Comparison of ENCODE assay signal across 14 cellular contexts in genomic region chr20:44207066-44207723, GRCh38. TPM values are rescaled to one million over a fixed set of nuclear protein-coding genes. Genes with fewer than 3 reads are reported as not detected.
DNase-seq lines count a peak whose midpoint lies in the region; ATAC-seq lines count a peak whose summit lies in the region.
"Had no signal": no experiment of that assay in that cellular context is flagged by ENCODE, and none has a peak within 500 bp of the region (broad histone marks: within the 10 kb centered on the region; RNA-seq: fewer than 3 reads in every experiment).

No MANE protein-coding gene starts in this region.

- H3K27me3 Mint-ChIP-seq in activated naive CD8-positive, alpha-beta T cell treated with anti-CD3 and anti-CD28 coated beads, Interleukin-2, amount 50 U/mL, for 24 hours = peaks cover 2% of the 10 kb centered on the region
- no peaks in the 10 kb centered on the region for H3K27me3 Mint-ChIP-seq in natural killer cell treated with Interleukin-12 subunit alpha and Interleukin-12 subunit beta and Interleukin-15 and Interleukin-18, amount 100 ng/mL, for 72 hours

- no peaks in the 10 kb centered on the region for H3K27me3 ChIP-seq in BLaER1 treated with 17β-estradiol and CSF1 and Interleukin-3, amounts not matched to agents 10 nM and 100 nM
- no peaks in the 10 kb centered on the region for H3K27me3 ChIP-seq in GM23248 (replicated peaks; ENCODE audit: insufficient read depth)
- H3K27me3 ChIP-seq: pancreas had no signal

- H3K4me3 ChIP-seq in BLaER1 treated with 17β-estradiol and CSF1 and Interleukin-3, amounts not matched to agents 10 nM and 100 nM = no peak overlapping the region; a peak in 1 of 20 replicates
- H3K4me3 ChIP-seq in GM23248 = no peak overlapping the region
- H3K4me3 ChIP-seq: pancreas had no signal

- peaks cover 54 to 82% (median 74%) of the 10 kb centered on the region in 11 experiments for H4K20me1 ChIP-seq in BLaER1 treated with 17β-estradiol and CSF1 and Interleukin-3, amounts not matched to agents 10 nM and 100 nM
- no peaks in the 10 kb centered on the region for H4K20me1 ChIP-seq in GM23248 (ENCODE audit: insufficient read depth)

- H3K79me2 ChIP-seq in GM23248 (ENCODE audit: insufficient read depth) = peaks cover 85% of the 10 kb centered on the region

- in situ Hi-C loops in GM23248 (cut with MboI) = loop anchor here (25.0 kb wide), 1 partner anchor 405 kb away; no protein-coding TSS in a partner anchor

- H3K4me1 ChIP-seq in BLaER1 treated with 17β-estradiol and CSF1 and Interleukin-3, amounts not matched to agents 10 nM and 100 nM = peaks cover 37 to 52% (median 47%) of the 10 kb centered on the region in 10 experiments
- H3K4me1 ChIP-seq in GM23248 (ENCODE audit: insufficient read depth) = peaks cover 59% of the 10 kb centered on the region

- H2AFZ ChIP-seq in GM23248 = no peak overlapping the region

- peaks cover 36 to 51% (median 42%) of the 10 kb centered on the region in 11 experiments for H3K36me3 ChIP-seq in BLaER1 treated with 17β-estradiol and CSF1 and Interleukin-3, amounts not matched to agents 10 nM and 100 nM
- H3K36me3 ChIP-seq in GM23248 (ENCODE audit: low read depth) = peaks cover 19% of the 10 kb centered on the region; the same call in 1 of the 2 replicates

- H3F3A ChIP-seq in GM23248 (ENCODE audit: insufficient read depth) = peaks cover 53% of the 10 kb centered on the region

- peak overlapping the region; percentile 26 to 98 (median 89); a peak in 21 of 22 replicates for H3K4me2 ChIP-seq in BLaER1 treated with 17β-estradiol and CSF1 and Interleukin-3, amounts not matched to agents 10 nM and 100 nM
- H3K4me2 ChIP-seq in GM23248 (ENCODE audit: unreplicated experiment) = peak overlapping the region; percentile 99

- DNase-seq in GM23248 (no peak), NCI-H226 (no peak), DMS153 (lab: John Stamatoyannopoulos, UW) (no peak), NCI-H2029 treated with DMSO at 0.1 percent for 48 hours (lab: John Stamatoyannopoulos, UW) (no peak)
- DNase-seq in activated naive CD8-positive, alpha-beta T cell treated with anti-CD3 and anti-CD28 coated beads, Interleukin-2, amount 50 U/mL, for 24 hours = no peak
- no peak for DNase-seq in natural killer cell treated with Interleukin-12 subunit alpha and Interleukin-12 subunit beta and Interleukin-15 and Interleukin-18, amount 100 ng/mL, for 72 hours (ENCODE audit: low spot score)
- DNase-seq: activated CD4-positive, CD25-positive, alpha-beta regulatory T cell treated with anti-CD3 and anti-CD28 coated beads, Interleukin-2, amount 50 U/mL, for 72 hours; amniotic stem cell; DMS 273 treated with DMSO at 0.1 percent for 48 hours; NCI-H1694; pancreas had no signal

- no peaks in the 10 kb centered on the region for H3K9me3 ChIP-seq in BLaER1 treated with 17β-estradiol and CSF1 and Interleukin-3, amounts not matched to agents 10 nM and 100 nM (replicated peaks in 1 of 11)
- H3K9me3 ChIP-seq in GM23248 (ENCODE audit: low read depth) = no peaks in the 10 kb centered on the region
- H3K9me3 ChIP-seq: pancreas had no signal

- ATAC-seq in activated naive CD8-positive, alpha-beta T cell treated with anti-CD3 and anti-CD28 coated beads, Interleukin-2, amount 50 U/mL, for 24 hours = no peak
- no peak for ATAC-seq in natural killer cell treated with Interleukin-12 subunit alpha and Interleukin-12 subunit beta and Interleukin-15 and Interleukin-18, amount 100 ng/mL, for 72 hours
- no peak for ATAC-seq in HG03571 (IDR thresholded peaks at IDR 0.05; ENCODE audit: unreplicated experiment)
- ATAC-seq: pancreas had no signal

- 44 to 48% methylated on average over 3 of the region's 3 CpGs for WGBS in GM23248 (ENCODE audit: low coverage in 1 of 2, low lambda C conversion rate in 2 of 2, missing lambda C conversion rate in 2 of 2), 2 experiments

- H3K27ac ChIP-seq in BLaER1 treated with 17β-estradiol and CSF1 and Interleukin-3, amounts not matched to agents 10 nM and 100 nM = no peak overlapping the region; a peak in 1 of 22 replicates
- no peak overlapping the region for H3K27ac ChIP-seq in GM23248
- H3K27ac ChIP-seq: pancreas had no signal

- H3K36me3 Mint-ChIP-seq in activated naive CD8-positive, alpha-beta T cell treated with anti-CD3 and anti-CD28 coated beads, Interleukin-2, amount 50 U/mL, for 24 hours (ENCODE audit: low read depth) = peaks cover 19% of the 10 kb centered on the region
- peaks cover 14% of the 10 kb centered on the region for H3K36me3 Mint-ChIP-seq in natural killer cell treated with Interleukin-12 subunit alpha and Interleukin-12 subunit beta and Interleukin-15 and Interleukin-18, amount 100 ng/mL, for 72 hours

- H3K4me3 Mint-ChIP-seq in activated naive CD8-positive, alpha-beta T cell treated with anti-CD3 and anti-CD28 coated beads, Interleukin-2, amount 50 U/mL, for 24 hours = no peak overlapping the region
- peak overlapping the region; percentile 33 for H3K4me3 Mint-ChIP-seq in natural killer cell treated with Interleukin-12 subunit alpha and Interleukin-12 subunit beta and Interleukin-15 and Interleukin-18, amount 100 ng/mL, for 72 hours

- peaks cover 57% of the 10 kb centered on the region for H3K4me1 Mint-ChIP-seq in activated naive CD8-positive, alpha-beta T cell treated with anti-CD3 and anti-CD28 coated beads, Interleukin-2, amount 50 U/mL, for 24 hours
- peaks cover 47 to 49% of the 10 kb centered on the region in 2 donors for H3K4me1 Mint-ChIP-seq in natural killer cell treated with Interleukin-12 subunit alpha and Interleukin-12 subunit beta and Interleukin-15 and Interleukin-18, amount 100 ng/mL, for 72 hours (ENCODE audit: low read depth in 2 of 2)

- no peaks in the 10 kb centered on the region for H3K9me2 ChIP-seq in GM23248 (ENCODE audit: insufficient read depth)

- H3K9ac ChIP-seq in BLaER1 treated with 17β-estradiol and CSF1 and Interleukin-3, amounts not matched to agents 10 nM and 100 nM = peak overlapping the region in 2 of 11 experiments; percentile 13 to 97; a peak in 1 of 22 replicates
- H3K9ac ChIP-seq in GM23248 = no peak overlapping the region

- H3K9me3 Mint-ChIP-seq in activated naive CD8-positive, alpha-beta T cell treated with anti-CD3 and anti-CD28 coated beads, Interleukin-2, amount 50 U/mL, for 24 hours = no peaks in the 10 kb centered on the region
- no peaks in the 10 kb centered on the region for H3K9me3 Mint-ChIP-seq in natural killer cell treated with Interleukin-12 subunit alpha and Interleukin-12 subunit beta and Interleukin-15 and Interleukin-18, amount 100 ng/mL, for 72 hours

- H3K27ac Mint-ChIP-seq in activated naive CD8-positive, alpha-beta T cell treated with anti-CD3 and anti-CD28 coated beads, Interleukin-2, amount 50 U/mL, for 24 hours = peak overlapping the region; percentile 32
- H3K27ac Mint-ChIP-seq in natural killer cell treated with Interleukin-12 subunit alpha and Interleukin-12 subunit beta and Interleukin-15 and Interleukin-18, amount 100 ng/mL, for 72 hours = peak overlapping the region in 1 of 2 donors; percentile 25

RNA-seq across cellular contexts. Expression of gene OSER1, which starts 3.4 kb away (rescaled TPM):
- 29.5 and 36.2 TPM in 2 replicates for total RNA-seq in GM23248 (2014; rRNA removed; shearing (Covaris generic))
- 43.8 and 45.1 TPM in 2 replicates for polyA plus RNA-seq in GM23248 (2016; fragmentation: Nextera tagmentation; extraction: Ambion mirVana)
- 10 to 100 TPM; 21.9 to 27.0 TPM for total RNA-seq in natural killer cell treated with Interleukin-12 subunit alpha and Interleukin-12 subunit beta and Interleukin-15 and Interleukin-18, amount 100 ng/mL, for 72 hours

RNA-seq across cellular contexts. Expression of gene JPH2, which starts 20.2 kb away (rescaled TPM):
- 7.8 and 9.7 TPM in 2 replicates for total RNA-seq in GM23248 (2014; rRNA removed; shearing (Covaris generic))
- 1.6 and 1.8 TPM in 2 replicates for polyA plus RNA-seq in GM23248 (2016; fragmentation: Nextera tagmentation; extraction: Ambion mirVana)
- total RNA-seq in natural killer cell treated with Interleukin-12 subunit alpha and Interleukin-12 subunit beta and Interleukin-15 and Interleukin-18, amount 100 ng/mL, for 72 hours = 1 to 10 TPM; 1.0 to 2.0 TPM

RNA-seq across cellular contexts. Expression of gene GDAP1L1, which starts 39.9 kb away (rescaled TPM):
- total RNA-seq in GM23248 (2014; rRNA removed; shearing (Covaris generic)) = not detected in 2 replicates
- not detected in 2 replicates for polyA plus RNA-seq in GM23248 (2016; fragmentation: Nextera tagmentation; extraction: Ambion mirVana)
- total RNA-seq in natural killer cell treated with Interleukin-12 subunit alpha and Interleukin-12 subunit beta and Interleukin-15 and Interleukin-18, amount 100 ng/mL, for 72 hours = not detected
- total RNA-seq: kidney epithelial cell had no signal
